Comparison of ENCODE assay signal across 18 cellular contexts in the genomic region with DNA sequence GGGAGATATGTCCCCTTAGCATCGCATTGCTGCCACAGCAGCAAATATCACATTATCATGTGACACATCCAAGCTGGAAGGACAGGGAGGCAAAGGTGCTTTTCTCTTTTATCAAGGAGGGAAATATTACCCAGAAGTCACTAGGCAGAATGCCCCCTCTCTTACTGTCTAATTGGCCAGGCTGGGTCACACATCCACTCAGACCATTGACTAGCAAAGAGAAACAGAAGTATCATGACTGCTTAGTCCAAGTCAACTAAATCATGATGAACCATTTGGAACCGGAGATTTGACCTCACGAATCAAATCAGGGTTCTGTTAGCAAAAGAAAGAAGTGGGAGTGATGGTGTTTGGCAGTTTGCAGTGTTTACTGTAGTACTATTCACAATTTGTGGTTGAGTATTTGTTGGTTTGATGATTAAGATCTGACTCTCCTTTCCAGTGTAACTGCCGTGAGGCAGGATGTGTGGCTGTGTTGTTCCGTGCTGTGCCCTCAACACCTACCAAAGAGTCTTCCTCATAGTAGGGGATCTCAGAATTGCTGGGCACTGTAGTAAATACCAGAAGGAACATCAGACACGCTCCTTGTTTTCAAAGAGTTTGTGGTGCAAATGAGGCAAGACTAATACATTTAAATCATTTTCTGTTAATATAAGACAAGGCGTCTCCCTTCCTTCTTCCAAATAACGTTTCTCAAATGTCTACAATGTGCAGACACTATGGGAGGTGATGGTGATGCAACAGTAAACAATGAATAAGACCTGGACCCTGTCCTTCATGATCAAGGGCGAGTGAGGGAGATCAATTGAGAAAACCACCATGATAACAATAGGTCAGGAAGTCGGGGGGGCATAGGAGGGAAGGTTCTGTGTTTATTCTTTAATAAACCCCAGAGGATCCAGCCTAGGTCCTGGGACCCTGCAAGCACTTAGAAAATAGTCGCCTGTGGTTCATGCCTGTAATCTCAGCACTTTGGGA.
DNase-seq lines count a peak whose midpoint lies in the region; ATAC-seq and TF ChIP-seq lines count a peak whose summit lies in the region.
"Had no signal": no experiment of that assay in that cellular context is flagged by ENCODE, and none has a peak within 500 bp of the region (broad histone marks: within the 10 kb centered on the region; RNA-seq: fewer than 3 reads in every experiment).

No MANE protein-coding gene starts in this region.

- no peak for TF ChIP-seq CTCF in foreskin keratinocyte (conservative IDR thresholded peaks at IDR 0.05)

- POLR2A ChIA-PET in activated CD4-positive, alpha-beta T cell treated with anti-CD3 and anti-CD28 coated beads for 36 hours (lab: Charles Lee) = no interaction called here

- no peak overlapping the region for H3K4me3 Mint-ChIP-seq in activated CD4-positive, alpha-beta T cell treated with anti-CD3 and anti-CD28 coated beads for 36 hours

- H3K4me1 ChIP-seq in foreskin keratinocyte = peaks cover 9% of the 10 kb centered on the region
- H3K4me1 ChIP-seq: transverse colon had no signal

- no peaks in the 10 kb centered on the region for H3K27me3 Mint-ChIP-seq in activated CD4-positive, alpha-beta T cell treated with anti-CD3 and anti-CD28 coated beads for 36 hours

- no peak overlapping the region for H3K27ac ChIP-seq in foreskin keratinocyte
- H3K27ac ChIP-seq: cardiac muscle cell, skin epidermis, transverse colon had no signal

- H3K4me1 Mint-ChIP-seq in activated CD4-positive, alpha-beta T cell treated with anti-CD3 and anti-CD28 coated beads for 36 hours = peaks cover 8% of the 10 kb centered on the region

- intact Hi-C loops in activated CD4-positive, alpha-beta T cell treated with anti-CD3 and anti-CD28 coated beads for 36 hours (cut with DNase I, micrococcal nuclease) = loop anchor here (1.0 to 2.0 kb wide), 3 partner anchors 31 to 81 kb away; a partner anchor contains a TSS

- H3K4me3 ChIP-seq in Jurkat, Clone E6-1 (ENCODE audit: low read length) = peak overlapping the region; percentile 15
- H3K4me3 ChIP-seq: cardiac muscle cell, skin epidermis, transverse colon had no signal

- CTCF ChIA-PET in activated CD4-positive, alpha-beta T cell treated with anti-CD3 and anti-CD28 coated beads for 36 hours (lab: Charles Lee) = no interaction called here

- no peaks in the 10 kb centered on the region for H3K27me3 ChIP-seq in foreskin keratinocyte
- H3K27me3 ChIP-seq: cardiac muscle cell, transverse colon had no signal

- H3K9me3 Mint-ChIP-seq in activated CD4-positive, alpha-beta T cell treated with anti-CD3 and anti-CD28 coated beads for 36 hours (ENCODE audit: low read depth) = no peaks in the 10 kb centered on the region

- peak; percentile 97 for ATAC-seq in activated CD4-positive, alpha-beta T cell treated with anti-CD3 and anti-CD28 coated beads for 36 hours
- ATAC-seq in foreskin keratinocyte (peak; percentile 85), GM21737 (IDR thresholded peaks at IDR 0.05; ENCODE audit: unreplicated experiment) (no peak)

- H3K36me3 Mint-ChIP-seq in activated CD4-positive, alpha-beta T cell treated with anti-CD3 and anti-CD28 coated beads for 36 hours (ENCODE audit: low read depth) = no peaks in the 10 kb centered on the region

- DNase-seq in activated CD4-positive, alpha-beta T cell treated with anti-CD3 and anti-CD28 coated beads for 36 hours = peak; percentile 65
- no peak for DNase-seq in activated CD4-positive, alpha-beta T cell treated with anti-CD3 and anti-CD28 coated beads for 1 hour
- DNase-seq in Jurkat, Clone E6-1 (ENCODE audit: low read depth, low spot score) = peak; percentile 67
- DNase-seq in activated T-cell treated with anti-CD3 and anti-CD28 coated beads, Interleukin-2, amount 50 U/mL, for 48 hours = peak; percentile 28 to 45
- DNase-seq in foreskin keratinocyte = peak; percentile 17 to 36
- DNase-seq in HuH-7 (ENCODE audit: low spot score) = no peak
- no peak for DNase-seq in COR-L47 (lab: John Stamatoyannopoulos, UW)
- DNase-seq: 8988T, Calu3, erythroblast, KBM-7, NCI-H146, NCI-H524 treated with DMSO at 0.1 percent for 48 hours, T-helper 9 cell, transverse colon had no signal

- peak overlapping the region; percentile 61 for H3K27ac Mint-ChIP-seq in activated CD4-positive, alpha-beta T cell treated with anti-CD3 and anti-CD28 coated beads for 36 hours

Comparison
In these comparisons a context has a peak if more than half of its experiments do, and no peak if none do; other contexts are left out.
1. DNase-seq: peak in activated CD4-positive, alpha-beta T cell treated with anti-CD3 and anti-CD28 coated beads for 36 hours (single experiment), Jurkat, Clone E6-1 (single experiment), activated T-cell treated with anti-CD3 and anti-CD28 coated beads, Interleukin-2, amount 50 U/mL, for 48 hours (2 of 2) and foreskin keratinocyte (2 of 2); none in activated CD4-positive, alpha-beta T cell treated with anti-CD3 and anti-CD28 coated beads for 1 hour (single experiment), HuH-7 (single experiment) and COR-L47 (single experiment).